ENCODE assay signal across 3 cellular contexts in genomic region chr19:9295411-9295849, GRCh38.
TF ChIP-seq lines count a peak whose summit lies in the region.

No MANE protein-coding gene starts in this region.

TF ChIP-seq in HCT116, 20 proteins besides CTCF, POLR2A, EP300 and RAD21:
- TF ChIP-seq CBX3 (IDR thresholded peaks at IDR 0.05; ENCODE audit: low read depth) (no peak), ZNF274 (IDR thresholded peaks at IDR 0.05; ENCODE audit: low read depth, low read length) (peak; percentile 90)

TF ChIP-seq in K562, 482 proteins besides CTCF, POLR2A, EP300 and RAD21:
- peak; percentile 95 for TF ChIP-seq ZNF274 (IDR thresholded peaks at IDR 0.05; ENCODE audit: borderline replicate concordance, low read depth, low read length)
- TF ChIP-seq RNF219 (CRISPR knock-in tag; IDR thresholded peaks at IDR 0.05): no peak
- no peak for TF ChIP-seq ZSCAN29 (IDR thresholded peaks at IDR 0.05)
- TF ChIP-seq TRIM28 (IDR thresholded peaks at IDR 0.05): peak; percentile 50; the same call in 1 of the 2 replicates
- TF ChIP-seq MCM3 (IDR thresholded peaks at IDR 0.05): no peak
- no peak for TF ChIP-seq PRPF4 (IDR thresholded peaks at IDR 0.05; ENCODE audit: insufficient read depth, low read depth, low read length, poor library complexity, severe bottlenecking)
- no peak for TF ChIP-seq MAFF (IDR thresholded peaks at IDR 0.05; ENCODE audit: low read length)
- TF ChIP-seq, protein P1, sequence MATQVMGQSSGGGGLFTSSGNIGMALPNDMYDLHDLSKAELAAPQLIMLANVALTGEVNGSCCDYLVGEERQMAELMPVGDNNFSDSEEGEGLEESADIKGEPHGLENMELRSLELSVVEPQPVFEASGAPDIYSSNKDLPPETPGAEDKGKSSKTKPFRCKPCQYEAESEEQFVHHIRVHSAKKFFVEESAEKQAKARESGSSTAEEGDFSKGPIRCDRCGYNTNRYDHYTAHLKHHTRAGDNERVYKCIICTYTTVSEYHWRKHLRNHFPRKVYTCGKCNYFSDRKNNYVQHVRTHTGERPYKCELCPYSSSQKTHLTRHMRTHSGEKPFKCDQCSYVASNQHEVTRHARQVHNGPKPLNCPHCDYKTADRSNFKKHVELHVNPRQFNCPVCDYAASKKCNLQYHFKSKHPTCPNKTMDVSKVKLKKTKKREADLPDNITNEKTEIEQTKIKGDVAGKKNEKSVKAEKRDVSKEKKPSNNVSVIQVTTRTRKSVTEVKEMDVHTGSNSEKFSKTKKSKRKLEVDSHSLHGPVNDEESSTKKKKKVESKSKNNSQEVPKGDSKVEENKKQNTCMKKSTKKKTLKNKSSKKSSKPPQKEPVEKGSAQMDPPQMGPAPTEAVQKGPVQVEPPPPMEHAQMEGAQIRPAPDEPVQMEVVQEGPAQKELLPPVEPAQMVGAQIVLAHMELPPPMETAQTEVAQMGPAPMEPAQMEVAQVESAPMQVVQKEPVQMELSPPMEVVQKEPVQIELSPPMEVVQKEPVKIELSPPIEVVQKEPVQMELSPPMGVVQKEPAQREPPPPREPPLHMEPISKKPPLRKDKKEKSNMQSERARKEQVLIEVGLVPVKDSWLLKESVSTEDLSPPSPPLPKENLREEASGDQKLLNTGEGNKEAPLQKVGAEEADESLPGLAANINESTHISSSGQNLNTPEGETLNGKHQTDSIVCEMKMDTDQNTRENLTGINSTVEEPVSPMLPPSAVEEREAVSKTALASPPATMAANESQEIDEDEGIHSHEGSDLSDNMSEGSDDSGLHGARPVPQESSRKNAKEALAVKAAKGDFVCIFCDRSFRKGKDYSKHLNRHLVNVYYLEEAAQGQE (CRISPR knock-in tag; IDR thresholded peaks at IDR 0.05; ENCODE audit: low read depth): no peak
- TF ChIP-seq ZNF583 (CRISPR knock-in tag; IDR thresholded peaks at IDR 0.05): no peak
- TF ChIP-seq POLR2AphosphoS5 (IDR thresholded peaks at IDR 0.05; ENCODE audit: control insufficient read depth, insufficient read depth, low read depth, low read length): no peak
- peak; percentile 90 for TF ChIP-seq ZNF75A (CRISPR knock-in tag; IDR thresholded peaks at IDR 0.05)
- TF ChIP-seq ZNF696 (CRISPR knock-in tag; conservative IDR thresholded peaks at IDR 0.05): no peak
- no peak for TF ChIP-seq ZNF253 (CRISPR knock-in tag; conservative IDR thresholded peaks at IDR 0.05)
TF ChIP-seq in K562: peak in this region for 3.

TF ChIP-seq in liver, 16 proteins besides CTCF, POLR2A, EP300 and RAD21:
- no peak for TF ChIP-seq EGR1 (IDR thresholded peaks at IDR 0.05; ENCODE audit: low read depth in 2 of 2)
- no peak for TF ChIP-seq HNF4G (IDR thresholded peaks at IDR 0.05)
- TF ChIP-seq FOXA1 (IDR thresholded peaks at IDR 0.05): no peak
- no peak for TF ChIP-seq RXRA (IDR thresholded peaks at IDR 0.05)
- no peak for TF ChIP-seq JUND (IDR thresholded peaks at IDR 0.05)
- no peak for TF ChIP-seq GABPA (IDR thresholded peaks at IDR 0.05 in 1 of 2, conservative IDR thresholded peaks at IDR 0.05 in 1 of 2)
- TF ChIP-seq TAF1 (conservative IDR thresholded peaks at IDR 0.05): no peak
- TF ChIP-seq, protein P2, sequence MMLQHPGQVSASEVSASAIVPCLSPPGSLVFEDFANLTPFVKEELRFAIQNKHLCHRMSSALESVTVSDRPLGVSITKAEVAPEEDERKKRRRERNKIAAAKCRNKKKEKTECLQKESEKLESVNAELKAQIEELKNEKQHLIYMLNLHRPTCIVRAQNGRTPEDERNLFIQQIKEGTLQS (IDR thresholded peaks at IDR 0.05): no peak
- TF ChIP-seq YY1 (IDR thresholded peaks at IDR 0.05): no peak
- TF ChIP-seq SP1 (IDR thresholded peaks at IDR 0.05): no peak
- no peak for TF ChIP-seq FOXA2 (IDR thresholded peaks at IDR 0.05)
- no peak for TF ChIP-seq HNF4A (conservative IDR thresholded peaks at IDR 0.05)
- TF ChIP-seq NR2F2 (IDR thresholded peaks at IDR 0.05): no peak
